In genomic region chr2:6909431-6910385, GRCh38 we compare ENCODE assay signal across 9 cellular contexts. TPM values are rescaled to one million over a fixed set of nuclear protein-coding genes. Genes with fewer than 3 reads are reported as not detected.
A peak's percentile ranks its signal among the peaks of the same experiment; 100 is the strongest.
DNase-seq lines count a peak whose midpoint lies in the region; ATAC-seq and TF ChIP-seq lines count a peak whose summit lies in the region.
"Had no signal": no experiment of that assay in that cellular context is flagged by ENCODE, and none has a peak within 500 bp of the region (broad histone marks: within the 10 kb centered on the region; RNA-seq: fewer than 3 reads in every experiment).

No MANE protein-coding gene starts in this region.

- peaks cover 81 to 89% of the 10 kb centered on the region in 2 donors for H3K4me1 Mint-ChIP-seq in natural killer cell treated with Interleukin-12 subunit alpha and Interleukin-12 subunit beta and Interleukin-15 and Interleukin-18, amount 100 ng/mL, for 72 hours (ENCODE audit: low read depth in 2 of 2)

- peak overlapping the region; percentile 92 for H3K27ac Mint-ChIP-seq in natural killer cell treated with Interleukin-12 subunit alpha and Interleukin-12 subunit beta and Interleukin-15 and Interleukin-18, amount 100 ng/mL, for 72 hours

- no peak for TF ChIP-seq CTCF in ovary (IDR thresholded peaks at IDR 0.05)

- H3K27me3 ChIP-seq in ovary: no peaks in the 10 kb centered on the region

- H3K9me3 ChIP-seq in ovary: no peaks in the 10 kb centered on the region

- peak overlapping the region; percentile 83 for H3K4me3 Mint-ChIP-seq in natural killer cell treated with Interleukin-12 subunit alpha and Interleukin-12 subunit beta and Interleukin-15 and Interleukin-18, amount 100 ng/mL, for 72 hours

- TF ChIP-seq POLR2A in ovary (IDR thresholded peaks at IDR 0.05): no peak

- TF ChIP-seq EP300 in ovary (IDR thresholded peaks at IDR 0.05): no peak

- no peaks in the 10 kb centered on the region for H3K36me3 ChIP-seq in ovary

- no peak overlapping the region for H3K4me3 ChIP-seq in ovary

- no peaks in the 10 kb centered on the region for H3K4me1 ChIP-seq in ovary (ENCODE audit: insufficient read depth)

- no peak for DNase-seq in activated CD4-positive, CD25-positive, alpha-beta regulatory T cell treated with anti-CD3 and anti-CD28 coated beads, Interleukin-2, amount 50 U/mL, for 72 hours
- DNase-seq in OCI-M1 (lab: John Stamatoyannopoulos, UW) (peak; percentile 98), NCI-H146 (lab: John Stamatoyannopoulos, UW) (no peak), NCI-H2081 (lab: John Stamatoyannopoulos, UW) (no peak), ovary (no peak)
- no peak for DNase-seq in natural killer cell treated with Interleukin-12 subunit alpha and Interleukin-12 subunit beta and Interleukin-15 and Interleukin-18, amount 100 ng/mL, for 72 hours (ENCODE audit: low spot score)

- intact Hi-C loops in ovary (cut with DNase I): loop anchor here in 1 of 4 donors (10.0 kb wide), 1 partner anchor 125 kb away; no protein-coding TSS in a partner anchor

- H3K36me3 Mint-ChIP-seq in natural killer cell treated with Interleukin-12 subunit alpha and Interleukin-12 subunit beta and Interleukin-15 and Interleukin-18, amount 100 ng/mL, for 72 hours: peaks cover 17% of the 10 kb centered on the region

- H3K27me3 Mint-ChIP-seq in natural killer cell treated with Interleukin-12 subunit alpha and Interleukin-12 subunit beta and Interleukin-15 and Interleukin-18, amount 100 ng/mL, for 72 hours: no peaks in the 10 kb centered on the region

- peak; percentile 59 to 63 for ATAC-seq in activated CD4-positive, CD25-positive, alpha-beta regulatory T cell treated with anti-CD3 and anti-CD28 coated beads, Interleukin-2, amount 50 U/mL, for 24 hours
- peak; percentile 99 for ATAC-seq in HG02885 (IDR thresholded peaks at IDR 0.05; ENCODE audit: poor library complexity, unreplicated experiment)
- ATAC-seq in natural killer cell treated with Interleukin-12 subunit alpha and Interleukin-12 subunit beta and Interleukin-15 and Interleukin-18, amount 100 ng/mL, for 72 hours: peak; percentile 81 to 86

- H3K9me3 Mint-ChIP-seq in natural killer cell treated with Interleukin-12 subunit alpha and Interleukin-12 subunit beta and Interleukin-15 and Interleukin-18, amount 100 ng/mL, for 72 hours: peaks cover 6% of the 10 kb centered on the region

- WGBS in ovary, 3 donors: 79 to 87% (median 82%) methylated on average over 8 of the region's 8 CpGs

- H3K27ac ChIP-seq in ovary: no peak overlapping the region
- H3K27ac ChIP-seq: epithelial cell of prostate had no signal

RNA-seq across cellular contexts. Expression of gene RNF144A, which starts 7.5 kb away (rescaled TPM):
- 10 to 100 TPM; 17.2 to 66.1 TPM for total RNA-seq in natural killer cell treated with Interleukin-12 subunit alpha and Interleukin-12 subunit beta and Interleukin-15 and Interleukin-18, amount 100 ng/mL, for 72 hours
- total RNA-seq in ovary: 10 to 100 TPM; 19.1 to 47.7 (median 25.3) TPM
- 10 to 100 TPM; 10.4 to 23.4 TPM for polyA plus RNA-seq in ovary

RNA-seq across cellular contexts. Expression of gene RSAD2, which starts 32.1 kb away (rescaled TPM):
- 1 to 10 TPM; 2.2 to 6.8 TPM for total RNA-seq in natural killer cell treated with Interleukin-12 subunit alpha and Interleukin-12 subunit beta and Interleukin-15 and Interleukin-18, amount 100 ng/mL, for 72 hours
- total RNA-seq in ovary: 1 to 10 TPM; 1.9 to 9.2 (median 4.5) TPM
- 10 to 100 TPM in 1 of 2 donors, 1 to 10 TPM in 1; 4.7 to 11.1 TPM for polyA plus RNA-seq in ovary

RNA-seq across cellular contexts. Expression of gene CMPK2, which starts 44.0 kb away (rescaled TPM):
- 1 to 10 TPM; 5.7 to 6.4 TPM for total RNA-seq in natural killer cell treated with Interleukin-12 subunit alpha and Interleukin-12 subunit beta and Interleukin-15 and Interleukin-18, amount 100 ng/mL, for 72 hours
- 1 to 10 TPM; 2.7 to 7.1 (median 4.2) TPM for total RNA-seq in ovary
- 10 to 100 TPM in 1 of 2 donors, 1 to 10 TPM in 1; 3.1 to 11.5 TPM for polyA plus RNA-seq in ovary
